ENCODE assay signal across 20 cellular contexts in genomic region chr7:29958667-29959358, GRCh38.
"Had no signal": no experiment of that assay in that cellular context is flagged by ENCODE, and none has a peak within 500 bp of the region (broad histone marks: within the 10 kb centered on the region; RNA-seq: fewer than 3 reads in every experiment).

No MANE protein-coding gene starts in this region.

- H3K36me3 Mint-ChIP-seq: T-cell had no signal

- FAIRE-seq: endometrium, TTC549 had no signal

- H3K4me1 ChIP-seq: lower lobe of right lung, prostate gland, upper lobe of right lung had no signal

- H3K36me3 ChIP-seq: prostate gland, thoracic aorta, upper lobe of right lung had no signal

- H3K27ac ChIP-seq: heart right ventricle, lower lobe of right lung, prostate gland, thoracic aorta, upper lobe of right lung had no signal

- H3K9me3 ChIP-seq: heart right ventricle, lower lobe of right lung, prostate gland, thoracic aorta, upper lobe of right lung had no signal

- H3K9me3 Mint-ChIP-seq: activated naive CD4-positive, alpha-beta T cell treated with anti-CD3 and anti-CD28 coated beads for 36 hours; T-cell; T-helper 2 cell treated with Interferon-gamma antibody and Interleukin-4, amounts not matched to agents 5 μg/mL and 100 μg/mL, for 36 hours had no signal

- H3K27ac Mint-ChIP-seq: activated CD4-positive, alpha-beta T cell treated with anti-CD3 and anti-CD28 coated beads for 36 hours; activated naive CD4-positive, alpha-beta T cell treated with anti-CD3 and anti-CD28 coated beads for 36 hours; dendritic cell treated with granulocyte-macrophage colony-stimulating factor and Interleukin-4, amounts not matched to agents 40 ng/mL and 50 ng/mL, for 4 days; T-cell; T-helper 2 cell treated with Interferon-gamma antibody and Interleukin-4, amounts not matched to agents 5 μg/mL and 100 μg/mL, for 36 hours had no signal

- H3K27me3 Mint-ChIP-seq: activated CD4-positive, alpha-beta T cell treated with anti-CD3 and anti-CD28 coated beads for 36 hours; dendritic cell treated with granulocyte-macrophage colony-stimulating factor and Interleukin-4, amounts not matched to agents 40 ng/mL and 50 ng/mL, for 4 days had no signal

- H3K27me3 ChIP-seq: heart right ventricle, upper lobe of right lung had no signal

- H3K4me3 ChIP-seq: heart right ventricle, lower lobe of right lung, prostate gland, thoracic aorta, upper lobe of right lung had no signal

- DNase-seq: activated CD4-positive, alpha-beta T cell treated with anti-CD3 and anti-CD28 coated beads for 36 hours; activated CD4-positive, alpha-beta T cell treated with anti-CD3 and anti-CD28 coated beads, Interleukin-2, amount 50 U/mL, for 48 hours; activated CD8-positive, alpha-beta memory T cell treated with anti-CD3 and anti-CD28 coated beads, Interleukin-2, amount 50 U/mL, for 48 hours; activated naive CD4-positive, alpha-beta T cell treated with anti-CD3 and anti-CD28 coated beads for 36 hours; activated T-cell treated with anti-CD3 and anti-CD28 coated beads, Interleukin-2, amount 50 U/mL, for 48 hours; amygdala; effector CD4-positive, alpha-beta T cell; heart right ventricle; lower lobe of right lung; naive thymus-derived CD4-positive, alpha-beta T cell; stimulated activated CD4-positive, alpha-beta T cell treated with anti-CD3 and anti-CD28 coated beads, Interleukin-4, amount 100 ng/mL, for 24 hours; stimulated activated naive CD4-positive, alpha-beta T cell treated with Interleukin-2 at 50 U/mL for 16 hours; T-cell; upper lobe of right lung had no signal

- H3K4me3 Mint-ChIP-seq: activated CD4-positive, alpha-beta T cell treated with anti-CD3 and anti-CD28 coated beads for 36 hours; activated naive CD4-positive, alpha-beta T cell treated with anti-CD3 and anti-CD28 coated beads for 36 hours; dendritic cell treated with granulocyte-macrophage colony-stimulating factor and Interleukin-4, amounts not matched to agents 40 ng/mL and 50 ng/mL, for 4 days; naive thymus-derived CD4-positive, alpha-beta T cell; T-cell; T-helper 2 cell treated with Interferon-gamma antibody and Interleukin-4, amounts not matched to agents 5 μg/mL and 100 μg/mL, for 36 hours had no signal
